In the genomic region with DNA sequence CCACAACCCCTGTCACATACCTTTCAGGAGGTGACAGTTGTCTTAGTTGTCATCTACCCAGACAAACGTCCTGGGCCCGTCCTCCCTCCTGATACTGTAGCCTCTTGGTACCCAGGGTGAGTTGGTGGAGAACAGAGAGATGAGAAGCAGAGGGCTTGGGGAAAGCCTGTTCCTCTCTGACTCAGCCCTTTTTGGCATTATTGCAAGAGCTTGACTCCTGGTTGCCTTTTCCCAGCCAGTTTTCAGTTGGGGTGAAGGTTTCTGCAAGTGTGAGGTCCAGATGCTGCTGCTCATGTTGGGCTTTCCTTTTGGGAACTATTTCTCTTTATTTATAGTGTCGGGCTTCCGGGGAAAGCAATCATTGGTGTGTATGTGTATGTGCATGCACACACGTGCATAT, we compare ENCODE assay signal across 18 cellular contexts. TPM values are rescaled to one million over a fixed set of nuclear protein-coding genes. Genes with fewer than 3 reads are reported as not detected.
"Had no signal": no experiment of that assay in that cellular context is flagged by ENCODE, and none has a peak within 500 bp of the region (broad histone marks: within the 10 kb centered on the region; RNA-seq: fewer than 3 reads in every experiment).

No MANE protein-coding gene starts in this region.

- H3K27me3 Mint-ChIP-seq: activated naive CD8-positive, alpha-beta T cell treated with anti-CD3 and anti-CD28 coated beads, Interleukin-2, amount 10 ng/mL, durations not matched to agents 7 days and 5 days; dendritic cell treated with granulocyte-macrophage colony-stimulating factor and Interleukin-4, amounts not matched to agents 40 ng/mL and 50 ng/mL, for 4 days; effector memory CD8-positive, alpha-beta T cell; stimulated activated naive B cell treated with anti-CD40 and anti-IgM and Interleukin-4, amounts not matched to agents 10 μg/mL and 1 μg/mL and 100 μg/mL, for 72 hours had no signal

- H3K4me3 Mint-ChIP-seq: activated naive CD8-positive, alpha-beta T cell treated with anti-CD3 and anti-CD28 coated beads, Interleukin-2, amount 10 ng/mL, durations not matched to agents 7 days and 5 days; dendritic cell treated with granulocyte-macrophage colony-stimulating factor and Interleukin-4, amounts not matched to agents 40 ng/mL and 50 ng/mL, for 4 days; effector memory CD8-positive, alpha-beta T cell; stimulated activated naive B cell treated with anti-CD40 and anti-IgM and Interleukin-4, amounts not matched to agents 10 μg/mL and 1 μg/mL and 100 μg/mL, for 72 hours had no signal

- H3K4me1 ChIP-seq: uterus had no signal

- H3K4me3 ChIP-seq: ovary, tibial nerve, uterus had no signal

- DNase-seq: activated CD4-positive, alpha-beta T cell treated with anti-CD3 and anti-CD28 coated beads, Interleukin-2, amount 50 U/mL, for 48 hours; activated naive CD8-positive, alpha-beta T cell treated with anti-CD3 and anti-CD28 coated beads, Interleukin-2, amount 10 ng/mL, durations not matched to agents 7 days and 5 days; aorta; cerebellar nuclear complex; effector memory CD8-positive, alpha-beta T cell; islet precursor cell; mammary epithelial cell; ovary; stimulated activated CD4-positive, alpha-beta T cell treated with anti-CD3 and anti-CD28 coated beads, Interleukin-2, amount 100 ng/mL, for 48 hours; stimulated activated naive B cell treated with anti-CD40 and anti-IgM and Interleukin-4, amounts not matched to agents 10 μg/mL and 1 μg/mL and 100 μg/mL, for 72 hours; uterus had no signal

- H3K9me3 Mint-ChIP-seq: activated naive CD8-positive, alpha-beta T cell treated with anti-CD3 and anti-CD28 coated beads, Interleukin-2, amount 10 ng/mL, durations not matched to agents 7 days and 5 days; activated T-helper 2 cell treated with anti-CD3 and anti-CD28 coated beads, Interferon-gamma antibody, Interleukin-2, Interleukin-4, amounts not matched to agents 10 μg/mL and 5 μg/mL and 100 μg/mL, durations not matched to agents 14 hours and 24 hours and 36 hours; dendritic cell treated with granulocyte-macrophage colony-stimulating factor and Interleukin-4, amounts not matched to agents 40 ng/mL and 50 ng/mL, for 4 days; effector memory CD8-positive, alpha-beta T cell; neural crest cell; stimulated activated naive B cell treated with anti-CD40 and anti-IgM and Interleukin-4, amounts not matched to agents 10 μg/mL and 1 μg/mL and 100 μg/mL, for 72 hours had no signal

- H3K36me3 ChIP-seq: ovary, uterus had no signal

- ATAC-seq: effector memory CD8-positive, alpha-beta T cell; left lobe of liver; stimulated activated naive B cell treated with anti-CD40 and anti-IgM and Interleukin-4, amounts not matched to agents 10 μg/mL and 1 μg/mL and 100 μg/mL, for 72 hours had no signal

- H3K4me1 Mint-ChIP-seq: neural crest cell had no signal

- H3K9me3 ChIP-seq: ovary, tibial nerve, uterus had no signal

- H3K27me3 ChIP-seq: ovary, tibial nerve, uterus had no signal

- H3K27ac Mint-ChIP-seq: activated naive CD8-positive, alpha-beta T cell treated with anti-CD3 and anti-CD28 coated beads, Interleukin-2, amount 10 ng/mL, durations not matched to agents 7 days and 5 days; activated T-helper 2 cell treated with anti-CD3 and anti-CD28 coated beads, Interferon-gamma antibody, Interleukin-2, Interleukin-4, amounts not matched to agents 10 μg/mL and 5 μg/mL and 100 μg/mL, durations not matched to agents 14 hours and 24 hours and 36 hours; dendritic cell treated with granulocyte-macrophage colony-stimulating factor and Interleukin-4, amounts not matched to agents 40 ng/mL and 50 ng/mL, for 4 days; effector memory CD8-positive, alpha-beta T cell; stimulated activated naive B cell treated with anti-CD40 and anti-IgM and Interleukin-4, amounts not matched to agents 10 μg/mL and 1 μg/mL and 100 μg/mL, for 72 hours had no signal

- H3K27ac ChIP-seq: ovary, tibial nerve, uterus, VCaP had no signal

RNA-seq across cellular contexts. Expression of a gene that starts 43.6 kb away (rescaled TPM):
- total RNA-seq: left lobe of liver; neural crest cell; T-helper 1 cell treated with Interleukin-12 subunit alpha and Interleukin-12 subunit beta and Interleukin-4 antibody, amounts not matched to agents 30 ng/mL and 1 ng/mL, for 36 hours had no signal
- polyA plus RNA-seq: mammary epithelial cell had no signal
